In genomic region chr7:29562307-29562706, GRCh38 we compare ENCODE assay signal across 19 cellular contexts. TPM values are rescaled to one million over a fixed set of nuclear protein-coding genes. Genes with fewer than 3 reads are reported as not detected.
DNase-seq lines count a peak whose midpoint lies in the region; ATAC-seq, FAIRE-seq and TF ChIP-seq lines count a peak whose summit lies in the region.
"Had no signal": no experiment of that assay in that cellular context is flagged by ENCODE, and none has a peak within 500 bp of the region (broad histone marks: within the 10 kb centered on the region; RNA-seq: fewer than 3 reads in every experiment).

No MANE protein-coding gene starts in this region.

- peaks cover 3% of the 10 kb centered on the region for H3K36me3 Mint-ChIP-seq in type B pancreatic cell

- FAIRE-seq in keratinocyte (lab: Jason Lieb, UNC), result no peak

- H4K20me1 ChIP-seq in keratinocyte (ENCODE audit: control insufficient read depth, extremely low read depth, insufficient read depth, low read length), result no peaks in the 10 kb centered on the region

- peak overlapping the region; percentile 99 for H3K4me2 ChIP-seq in keratinocyte (ENCODE audit: control insufficient read depth, extremely low read depth, insufficient read depth, low read depth, low read length)

- H3K27me3 ChIP-seq in breast epithelium (no peaks in the 10 kb centered on the region), keratinocyte (ENCODE audit: control insufficient read depth, extremely low read depth, insufficient read depth, low read length) (no peaks in the 10 kb centered on the region)

- H3K36me3 ChIP-seq in breast epithelium (no peaks in the 10 kb centered on the region), keratinocyte (ENCODE audit: control insufficient read depth in 2 of 2, extremely low read depth in 1 of 2, insufficient read depth in 2 of 2, low read length in 2 of 2) (no peaks in the 10 kb centered on the region)
- H3K36me3 ChIP-seq: SJSA1, spleen had no signal

- H3K79me2 ChIP-seq in keratinocyte (ENCODE audit: control insufficient read depth, insufficient read depth, low read length), result no peaks in the 10 kb centered on the region

- no peaks in the 10 kb centered on the region for H3K4me1 ChIP-seq in breast epithelium
- H3K4me1 ChIP-seq in keratinocyte (ENCODE audit: control insufficient read depth, extremely low read depth, insufficient read depth, low read length), result peaks cover 18% of the 10 kb centered on the region

- H3K4me3 Mint-ChIP-seq in type B pancreatic cell, result peak overlapping the region; percentile 99
- H3K4me3 Mint-ChIP-seq: T-helper 2 cell treated with Interferon-gamma antibody and Interleukin-4, amounts not matched to agents 5 μg/mL and 100 μg/mL, for 36 hours had no signal

- TF ChIP-seq CTCF in breast epithelium (IDR thresholded peaks at IDR 0.05), result no peak
- TF ChIP-seq CTCF in keratinocyte (optimal IDR thresholded peaks at IDR 0.05 in 1 of 3, IDR thresholded peaks at IDR 0.05 in 1 of 3, conservative IDR thresholded peaks at IDR 0.05 in 1 of 3; ENCODE audit: extremely low read depth in 1 of 3, insufficient read depth in 2 of 3, low read length in 3 of 3), result no peak
- no peak for TF ChIP-seq CTCF in type B pancreatic cell (conservative IDR thresholded peaks at IDR 0.05)

- H3K4me3 ChIP-seq in breast epithelium (peak overlapping the region in 2 of 3 donors; percentile 60 to 84), keratinocyte (ENCODE audit: control insufficient read depth in 2 of 3, extremely low read depth in 1 of 3, insufficient read depth in 2 of 3, low read depth in 1 of 3, low read length in 3 of 3) (peak overlapping the region in 1 of 3 experiments; percentile 83)
- H3K4me3 ChIP-seq: SJSA1 had no signal

- H2AFZ ChIP-seq in keratinocyte (ENCODE audit: control insufficient read depth, low read length), result no peak overlapping the region

- peaks cover 40% of the 10 kb centered on the region for H3K27me3 Mint-ChIP-seq in type B pancreatic cell

- H3K9me3 ChIP-seq in breast epithelium (no peaks in the 10 kb centered on the region), keratinocyte (ENCODE audit: control insufficient read depth, low read depth, low read length) (no peaks in the 10 kb centered on the region)
- H3K9me3 ChIP-seq: SJSA1, spleen had no signal

- H3K27ac ChIP-seq in breast epithelium (no peak overlapping the region), keratinocyte (ENCODE audit: control insufficient read depth, insufficient read depth, low read length) (no peak overlapping the region)
- H3K27ac ChIP-seq: SJSA1, spleen had no signal

- dilution Hi-C loops in keratinocyte (cut with MboI; ENCODE audit: extremely low pct_ligation_motif_present, low sequenced_read_pairs), result no loop called here

- H3K9me3 Mint-ChIP-seq in type B pancreatic cell, result no peaks in the 10 kb centered on the region
- H3K9me3 Mint-ChIP-seq: T-helper 2 cell treated with Interferon-gamma antibody and Interleukin-4, amounts not matched to agents 5 μg/mL and 100 μg/mL, for 36 hours had no signal

- peak overlapping the region; percentile 23 for H3K9ac ChIP-seq in keratinocyte (ENCODE audit: control insufficient read depth, extremely low read depth, insufficient read depth, low read length)

- no peaks in the 10 kb centered on the region for H3K9me1 ChIP-seq in keratinocyte (ENCODE audit: control insufficient read depth, extremely low read depth, insufficient read depth, low read length)

- DNase-seq in DMS53 (lab: John Stamatoyannopoulos, UW) (peak; percentile 48), DMS53 treated with DMSO at 0.1 percent for 48 hours (lab: John Stamatoyannopoulos, UW; ENCODE audit: unreplicated experiment) (no peak), breast epithelium (ENCODE audit: low spot score in 2 of 2) (no peak), keratinocyte (ENCODE audit: low read depth, low spot score) (no peak), type B pancreatic cell (ENCODE audit: extremely low spot score, unreplicated experiment) (no peak), glomerular visceral epithelial cell (ENCODE audit: extremely low spot score) (no peak), HK-2 (ENCODE audit: unreplicated experiment) (no peak)
- DNase-seq: 8988T; activated CD8-positive, alpha-beta memory T cell treated with anti-CD3 and anti-CD28 coated beads for 24 hours; C1 segment of cervical spinal cord; DMS79 treated with DMSO at 0.1 percent for 48 hours; left ventricle myocardium superior; NCI-H146; spleen had no signal

- intact Hi-C loops in breast epithelium (cut with DNase I; ENCODE audit: low total_unique reads), result no loop called here

- no peak for ATAC-seq in GM21423 (IDR thresholded peaks at IDR 0.05; ENCODE audit: unreplicated experiment)
- ATAC-seq: activated CD4-positive, CD25-positive, alpha-beta regulatory T cell treated with anti-CD3 and anti-CD28 coated beads, Interleukin-2, amount 50 U/mL, for 24 hours; left ventricle myocardium superior had no signal

- H3K4me1 Mint-ChIP-seq in type B pancreatic cell (ENCODE audit: unreplicated experiment), result peaks cover 15% of the 10 kb centered on the region

- no peak overlapping the region for H3K27ac Mint-ChIP-seq in type B pancreatic cell
- H3K27ac Mint-ChIP-seq: T-helper 2 cell treated with Interferon-gamma antibody and Interleukin-4, amounts not matched to agents 5 μg/mL and 100 μg/mL, for 36 hours had no signal

- no peak for TF ChIP-seq POLR2A in breast epithelium (IDR thresholded peaks at IDR 0.05)

RNA-seq across cellular contexts. Expression of gene PRR15, which starts 1.3 kb away (rescaled TPM):
- total RNA-seq in breast epithelium (10 to 100 TPM in 2 of 3 donors, under 1 TPM in 1; 0.64 to 13.2 (median 11.8) TPM), type B pancreatic cell (ENCODE audit: low replicate concordance) (10.8 and 36.0 TPM in 2 replicates)
- polyA plus RNA-seq in keratinocyte, result 0.81 to 2.0 TPM (median 1.8 TPM) in 3 replicates
- polyA plus RNA-seq in keratinocyte (2011; ENCODE audit: low read depth), result 0.61 TPM
- polyA plus RNA-seq in keratinocyte (2011; cell fraction: cytosol; rRNA removed), result 1.3 and 1.7 TPM in 2 replicates
- 1.3 and 2.0 TPM in 2 replicates for polyA plus RNA-seq in keratinocyte (2011; cell fraction: nucleus; rRNA removed)
- 1.5 and 2.1 TPM in 2 replicates for polyA plus RNA-seq in keratinocyte (2012; ENCODE audit: low replicate concordance)
- polyA minus RNA-seq in keratinocyte, result 0.19 to 0.36 TPM (median 0.20 TPM) in 3 replicates
- 1.9 TPM for polyA minus RNA-seq in keratinocyte (2011; cell fraction: cytosol; rRNA and poly(A)+ RNA removed)
- 0.47 and 0.84 TPM in 2 replicates for polyA minus RNA-seq in keratinocyte (2011; cell fraction: nucleus; rRNA and poly(A)+ RNA removed)
- total RNA-seq: HT1080, SJSA1, spleen had no signal
